In the genomic region with DNA sequence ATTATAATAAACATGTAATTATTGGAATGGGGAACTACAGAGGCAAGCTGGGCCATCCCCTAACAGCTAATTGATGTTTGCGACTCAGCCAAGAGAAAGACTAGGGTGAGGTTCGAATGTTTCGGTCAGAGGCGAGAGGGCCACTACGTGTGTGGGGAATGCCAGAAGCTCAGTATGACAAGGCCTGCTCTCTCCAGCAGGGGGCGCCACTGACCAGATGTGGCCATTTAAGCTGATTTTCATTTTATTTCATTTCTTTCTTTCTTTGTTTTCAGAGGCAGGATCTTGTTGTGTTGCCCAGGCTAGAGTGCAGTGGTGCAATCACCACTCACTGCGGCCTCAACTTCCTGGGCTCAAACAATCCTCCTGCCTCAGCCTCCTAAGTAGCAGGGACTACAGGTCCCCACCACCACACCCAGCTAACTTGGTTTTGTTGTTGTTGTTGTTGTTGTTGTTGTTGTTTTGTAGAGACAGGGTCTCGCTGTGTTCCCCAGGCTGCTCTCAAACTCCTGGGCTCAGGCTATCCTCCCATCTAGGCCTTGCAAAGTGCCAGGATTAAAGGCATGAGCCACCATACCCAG, we compare ENCODE assay signal across 8 cellular contexts. TPM values are rescaled to one million over a fixed set of nuclear protein-coding genes. Genes with fewer than 3 reads are reported as not detected.
DNase-seq lines count a peak whose midpoint lies in the region; ATAC-seq, FAIRE-seq and TF ChIP-seq lines count a peak whose summit lies in the region.

No MANE protein-coding gene starts in this region.

- 5% methylated on average over 8 of the region's 8 CpGs for WGBS in K562 (ENCODE audit: insufficient coverage, low coverage, missing lambda C conversion rate)
- 86 to 88% (median 86%) methylated on average over 8 of the region's 8 CpGs for WGBS in psoas muscle, 3 donors

- TF ChIP-seq CTCF in GM12874 (IDR thresholded peaks at IDR 0.05; ENCODE audit: insufficient read depth, low read depth, low read length) (peak; percentile 63), K562 (IDR thresholded peaks at IDR 0.05 in 2 of 3, conservative IDR thresholded peaks at IDR 0.05 in 1 of 3; ENCODE audit: insufficient read depth in 2 of 3, low read depth in 1 of 3, low read length in 3 of 3) (peak; percentile 67 to 86 (median 71)), psoas muscle (IDR thresholded peaks at IDR 0.05) (peak; percentile 41)

- POLR2A ChIA-PET in K562 (lab: Yijun Ruan, JAX): interaction anchor here (0.6 kb wide), 1 partner anchor 18 kb away, joined by 3 read pairs; no protein-coding TSS in a partner anchor

- peak; percentile 82 for FAIRE-seq in K562 (lab: Jason Lieb, UNC)

- DNase-seq in RPMI8226: peak; percentile 54
- peak; percentile 59 to 77 (median 70) for DNase-seq in K562 (ENCODE audit: extremely low read depth in 1 of 4, low spot score in 3 of 4)
- no peak for DNase-seq in psoas muscle
- DNase-seq in NCI-H446 treated with DMSO at 0.1 percent for 48 hours (lab: John Stamatoyannopoulos, UW): no peak
- DNase-seq in pons (ENCODE audit: low spot score): no peak
- DNase-seq in NCI-H2171 (lab: John Stamatoyannopoulos, UW): no peak

- CTCF ChIA-PET in K562 (lab: Yijun Ruan, JAX; ENCODE audit: low intra/inter-chr PET ratio): interaction anchor here (0.8 kb wide), 1 partner anchor 411 kb away, joined by 3 read pairs; no protein-coding TSS in a partner anchor

- H3K9me3 ChIP-seq in K562 (replicated peaks; ENCODE audit: control insufficient read depth, insufficient read depth, low read depth, low read length) (no peaks in the 10 kb centered on the region), psoas muscle (no peaks in the 10 kb centered on the region)

- no peaks in the 10 kb centered on the region for H3K79me2 ChIP-seq in K562 (ENCODE audit: control insufficient read depth, insufficient read depth, low read length)

- no peak overlapping the region for H3K4me3 ChIP-seq in K562
- H3K4me3 ChIP-seq in psoas muscle: no peak overlapping the region

- ATAC-seq in K562 (peak; percentile 83), psoas muscle (no peak), GM21529 (IDR thresholded peaks at IDR 0.05; ENCODE audit: unreplicated experiment) (no peak)

- H3K27me3 ChIP-seq in K562 (ENCODE audit: control insufficient read depth in 2 of 2, insufficient read depth in 2 of 2, low read length in 2 of 2): peaks cover 7 to 57% of the 10 kb centered on the region in 2 experiments; a peak in 4 of 5 replicates
- H3K27me3 ChIP-seq in psoas muscle (ENCODE audit: insufficient read depth in 3 of 3, low read length in 2 of 3): peaks cover 0 to 3% (median 0%) of the 10 kb centered on the region in 3 donors

- no peak for TF ChIP-seq EP300 in K562 (IDR thresholded peaks at IDR 0.05; ENCODE audit: low read length)

- in situ Hi-C loops in K562 (cut with MboI): no loop called here

- H3K27ac ChIP-seq in K562 (ENCODE audit: extremely low read depth, low read depth, low read length): no peak overlapping the region
- H3K27ac ChIP-seq in psoas muscle: no peak overlapping the region

- no peak overlapping the region for H3K9ac ChIP-seq in K562 (ENCODE audit: insufficient read depth in 1 of 2, low read depth in 2 of 2, low read length in 2 of 2)

- H3K36me3 ChIP-seq in K562 (ENCODE audit: control insufficient read depth, insufficient read depth, low read length) (no peaks in the 10 kb centered on the region), psoas muscle (ENCODE audit: insufficient read depth in 1 of 2, low read depth in 1 of 2) (no peaks in the 10 kb centered on the region)

- H4K20me1 ChIP-seq in K562 (replicated peaks; ENCODE audit: control insufficient read depth, insufficient read depth, low read length): 0 out of 2 replicates have a peak, but pooled peaks cover 6% of the 10 kb centered on the region

- H3K4me1 ChIP-seq in K562 (replicated peaks in 1 of 2; ENCODE audit: control insufficient read depth in 2 of 2, insufficient read depth in 2 of 2, low read length in 2 of 2) (peaks cover 0 to 2% of the 10 kb centered on the region in 2 experiments; a peak in 1 of 5 replicates), psoas muscle (no peaks in the 10 kb centered on the region)

- BruUV-seq in K562 (replicated peaks; lab: Mats Ljungman, UMichigan): no TSS peak

- no peak; a peak in 1 of 4 replicates for TF ChIP-seq RAD21 in K562 (CRISPR knock-in tag; conservative IDR thresholded peaks at IDR 0.05 in 1 of 2, IDR thresholded peaks at IDR 0.05 in 1 of 2)

- no peak overlapping the region for H2AFZ ChIP-seq in K562 (ENCODE audit: low read depth, low read length)

- peaks cover 2% of the 10 kb centered on the region for H3K9me1 ChIP-seq in K562 (ENCODE audit: control insufficient read depth, insufficient read depth, low read length)

- intact Hi-C loops in K562 (cut with micrococcal nuclease): no loop called here
- intact Hi-C loops in psoas muscle (cut with DNase I): no loop called here

- no peak for TF ChIP-seq POLR2A in K562 (conservative IDR thresholded peaks at IDR 0.05)

- no peak overlapping the region for H3K4me2 ChIP-seq in K562 (ENCODE audit: insufficient read depth, low read length)

TF ChIP-seq in K562, 482 proteins besides CTCF, POLR2A, EP300 and RAD21 (continues in another document):
- TF ChIP-seq TAL1 (IDR thresholded peaks at IDR 0.05) (no peak), RBM25 (IDR thresholded peaks at IDR 0.05; ENCODE audit: low read depth, low read length, severe bottlenecking) (peak; percentile 17), BCOR (IDR thresholded peaks at IDR 0.05) (0 out of 2 replicates have a peak, but pooled peaks have one; percentile 49), PYGO2 (tag; IDR thresholded peaks at IDR 0.05) (no peak), ZNF134 (CRISPR knock-in tag; conservative IDR thresholded peaks at IDR 0.05) (no peak)
- TF ChIP-seq, protein P1, sequence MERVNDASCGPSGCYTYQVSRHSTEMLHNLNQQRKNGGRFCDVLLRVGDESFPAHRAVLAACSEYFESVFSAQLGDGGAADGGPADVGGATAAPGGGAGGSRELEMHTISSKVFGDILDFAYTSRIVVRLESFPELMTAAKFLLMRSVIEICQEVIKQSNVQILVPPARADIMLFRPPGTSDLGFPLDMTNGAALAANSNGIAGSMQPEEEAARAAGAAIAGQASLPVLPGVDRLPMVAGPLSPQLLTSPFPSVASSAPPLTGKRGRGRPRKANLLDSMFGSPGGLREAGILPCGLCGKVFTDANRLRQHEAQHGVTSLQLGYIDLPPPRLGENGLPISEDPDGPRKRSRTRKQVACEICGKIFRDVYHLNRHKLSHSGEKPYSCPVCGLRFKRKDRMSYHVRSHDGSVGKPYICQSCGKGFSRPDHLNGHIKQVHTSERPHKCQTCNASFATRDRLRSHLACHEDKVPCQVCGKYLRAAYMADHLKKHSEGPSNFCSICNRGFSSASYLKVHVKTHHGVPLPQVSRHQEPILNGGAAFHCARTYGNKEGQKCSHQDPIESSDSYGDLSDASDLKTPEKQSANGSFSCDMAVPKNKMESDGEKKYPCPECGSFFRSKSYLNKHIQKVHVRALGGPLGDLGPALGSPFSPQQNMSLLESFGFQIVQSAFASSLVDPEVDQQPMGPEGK (CRISPR knock-in tag; IDR thresholded peaks at IDR 0.05; ENCODE audit: borderline replicate concordance): no peak

RNA-seq across cellular contexts. Expression of gene TMEM130, which starts 38.1 kb away (rescaled TPM):
- not detected in 2 replicates for total RNA-seq in K562 (2011; cell fraction: chromatin; rRNA removed; ENCODE audit: low replicate concordance)
- total RNA-seq in K562 (2011; cell fraction: nucleolus; rRNA removed): not detected in 2 replicates
- total RNA-seq in K562 (2011; cell fraction: nucleoplasm; rRNA removed): not detected in 2 replicates
- not detected in 2 replicates for total RNA-seq in K562 (2014; rRNA removed)
- total RNA-seq in K562 (2014; rRNA removed; fragmentation: Illumina TruSeq; extraction: Trizol): not detected in 2 replicates
- total RNA-seq in K562 (2015; rRNA removed; fragmentation: Illumina TruSeq; extraction: Trizol): not detected in 2 replicates
- 0.07 TPM in 1 of 2 replicates, not detected in the other for total RNA-seq in K562 (2021)
- not detected in 2 replicates for polyA plus RNA-seq in K562 (2011; rRNA removed)
- 0.01 TPM in 1 of 2 replicates, not detected in the other for polyA plus RNA-seq in K562 (2011; cell fraction: cytosol; rRNA removed)
- polyA plus RNA-seq in K562 (2011; cell fraction: nucleus; rRNA removed): not detected in 2 replicates
- polyA plus RNA-seq in K562 (2012): 0.03 and 0.15 TPM in 2 replicates
- polyA plus RNA-seq in K562 (2014; fragmentation: Illumina TruSeq; extraction: Trizol): not detected in 2 replicates
- polyA plus RNA-seq in K562 (2014; fragmentation: Nextera tagmentation; extraction: Ambion mirVana): not detected
- not detected in 2 replicates for polyA plus RNA-seq in K562 (2014; rRNA removed)
- not detected in 2 replicates for polyA minus RNA-seq in K562 (2011; rRNA and poly(A)+ RNA removed)
- not detected in 2 replicates for polyA minus RNA-seq in K562 (2011; cell fraction: cytosol; rRNA and poly(A)+ RNA removed)
- not detected in 2 replicates for polyA minus RNA-seq in K562 (2011; cell fraction: nucleus; rRNA and poly(A)+ RNA removed)
- not detected for total RNA-seq in psoas muscle
- under 1 TPM in 1 of 3 donors, not detected in 2; 0.08 TPM for polyA plus RNA-seq in psoas muscle

RNA-seq across cellular contexts. Expression of gene TRRAP, which starts 46.6 kb away (rescaled TPM):
- total RNA-seq in K562 (2011; cell fraction: chromatin; rRNA removed; ENCODE audit: low replicate concordance): 155 and 182 TPM in 2 replicates
- 95.1 and 104 TPM in 2 replicates for total RNA-seq in K562 (2011; cell fraction: nucleolus; rRNA removed)
- 88.9 and 95.6 TPM in 2 replicates for total RNA-seq in K562 (2011; cell fraction: nucleoplasm; rRNA removed)
- total RNA-seq in K562 (2014; rRNA removed): 14.9 and 17.4 TPM in 2 replicates
- total RNA-seq in K562 (2014; rRNA removed; fragmentation: Illumina TruSeq; extraction: Trizol): 5.8 and 6.6 TPM in 2 replicates
- total RNA-seq in K562 (2015; rRNA removed; fragmentation: Illumina TruSeq; extraction: Trizol): 8.4 and 9.7 TPM in 2 replicates
- 44.2 and 47.2 TPM in 2 replicates for total RNA-seq in K562 (2021)
- polyA plus RNA-seq in K562 (2011; rRNA removed): 9.7 and 12.2 TPM in 2 replicates
- polyA plus RNA-seq in K562 (2011; cell fraction: cytosol; rRNA removed): 12.8 and 18.1 TPM in 2 replicates
- 38.5 and 65.8 TPM in 2 replicates for polyA plus RNA-seq in K562 (2011; cell fraction: nucleus; rRNA removed)
- polyA plus RNA-seq in K562 (2012): 25.6 and 27.6 TPM in 2 replicates
- 29.1 and 29.7 TPM in 2 replicates for polyA plus RNA-seq in K562 (2014; fragmentation: Illumina TruSeq; extraction: Trizol)
- polyA plus RNA-seq in K562 (2014; fragmentation: Nextera tagmentation; extraction: Ambion mirVana): 1 to 10 TPM; 1.3 to 1.5 TPM
- 19.4 and 19.5 TPM in 2 replicates for polyA plus RNA-seq in K562 (2014; rRNA removed)
- polyA minus RNA-seq in K562 (2011; rRNA and poly(A)+ RNA removed): 31.1 and 34.7 TPM in 2 replicates
- polyA minus RNA-seq in K562 (2011; cell fraction: cytosol; rRNA and poly(A)+ RNA removed): 35.7 and 44.2 TPM in 2 replicates
- 48.2 and 50.0 TPM in 2 replicates for polyA minus RNA-seq in K562 (2011; cell fraction: nucleus; rRNA and poly(A)+ RNA removed)
- 10 to 100 TPM; 13.3 to 21.3 (median 19.5) TPM for total RNA-seq in psoas muscle
- polyA plus RNA-seq in psoas muscle: 1 to 10 TPM; 3.8 to 9.0 (median 5.0) TPM

Comparison
In these comparisons a context has a peak if more than half of its experiments do, and no peak if none do; other contexts are left out.
1. DNase-seq: peak in RPMI8226 (single experiment) and K562 (4 of 4); none in psoas muscle (0 of 2), NCI-H446 treated with DMSO at 0.1 percent for 48 hours (single experiment), pons (single experiment) and NCI-H2171 (single experiment).
2. Peak in every context shown above with its lines, with median percentiles within 50 percentile points of each other: CTCF ChIP-seq.